In genomic region chr12:114685869-114686268, GRCh38 we compare ENCODE assay signal across 1 cellular context.
TF ChIP-seq lines count a peak whose summit lies in the region.

No MANE protein-coding gene starts in this region.

TF ChIP-seq in H1, 55 proteins besides CTCF, POLR2A, EP300 and RAD21:
- TF ChIP-seq SAP30 (IDR thresholded peaks at IDR 0.05; ENCODE audit: insufficient read depth, insufficient replicate concordance, low read length) (no peak), TCF12 (IDR thresholded peaks at IDR 0.05; ENCODE audit: low read depth, low read length) (no peak), E2F6 (IDR thresholded peaks at IDR 0.05) (peak; percentile 91), HDAC6 (IDR thresholded peaks at IDR 0.05; ENCODE audit: low read depth, low read length) (no peak), SUZ12 (IDR thresholded peaks at IDR 0.05; ENCODE audit: low read length) (peak; percentile 37), MAX (IDR thresholded peaks at IDR 0.05) (peak; percentile 82), SIRT6 (IDR thresholded peaks at IDR 0.05; ENCODE audit: low read length) (no peak)
